ENCODE assay signal across 26 cellular contexts in the genomic region with DNA sequence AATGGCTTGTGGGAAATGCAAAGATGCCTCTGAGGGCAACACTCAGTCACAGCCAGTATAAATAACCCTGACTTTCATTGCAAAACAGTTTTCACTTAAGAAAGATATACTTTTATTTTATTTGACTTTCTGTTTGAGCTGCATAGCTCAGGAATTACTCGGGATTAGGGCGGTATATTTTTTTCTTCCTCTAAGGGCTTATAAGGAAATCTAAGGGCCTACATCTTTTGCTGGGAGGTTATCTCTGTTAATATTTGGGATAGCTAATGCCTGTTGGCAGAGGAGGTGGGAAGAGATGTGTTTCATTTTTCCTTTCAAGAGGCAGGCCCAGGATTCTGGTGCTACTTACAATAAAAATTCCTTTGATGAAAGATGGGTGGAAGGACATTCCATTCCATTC. TPM values are rescaled to one million over a fixed set of nuclear protein-coding genes. Genes with fewer than 3 reads are reported as not detected.
"Had no signal": no experiment of that assay in that cellular context is flagged by ENCODE, and none has a peak within 500 bp of the region (broad histone marks: within the 10 kb centered on the region; RNA-seq: fewer than 3 reads in every experiment).

No MANE protein-coding gene starts in this region.

- H3K27ac ChIP-seq: body of pancreas, breast epithelium, SJSA1 had no signal

- H3K4me2 ChIP-seq: SK-N-SH had no signal

- H3K27me3 ChIP-seq: ascending aorta, body of pancreas, SJSA1 had no signal

- H3K36me3 ChIP-seq: ascending aorta, breast epithelium, SJSA1 had no signal

- H3K4me3 ChIP-seq: ascending aorta, body of pancreas, breast epithelium, SJSA1 had no signal

- H3K9me3 ChIP-seq: ascending aorta, body of pancreas, breast epithelium, SJSA1, SK-N-SH had no signal

- DNase-seq: activated CD4-positive, alpha-beta T cell treated with anti-CD3 and anti-CD28 coated beads for 36 hours; activated CD4-positive, alpha-beta T cell treated with anti-CD3 and anti-CD28 coated beads, Interleukin-2, amount 10 ng/mL, durations not matched to agents 7 days and 5 days; activated CD4-positive, alpha-beta T cell treated with anti-CD3 and anti-CD28 coated beads, Interleukin-2, amount 50 U/mL, for 48 hours; activated CD8-positive, alpha-beta T cell treated with anti-CD3 and anti-CD28 coated beads, Interleukin-2, amount 10 ng/mL, durations not matched to agents 7 days and 5 days; activated gamma-delta T cell treated with Interleukin-2 at 50 U/mL for 16 hours; activated naive CD4-positive, alpha-beta T cell treated with anti-CD3 and anti-CD28 coated beads for 36 hours; activated T-cell treated with anti-CD3 and anti-CD28 coated beads, Interleukin-2, amount 50 U/mL, for 4 hours; amygdala; body of pancreas; Karpas-422; KBM-7; NCI-H1105; NCI-H1417 treated with DMSO at 0.1 percent for 48 hours; NCI-H187 treated with DMSO at 0.1 percent for 48 hours; NCI-H2081; NCI-H2171 treated with DMSO at 0.1 percent for 48 hours; NCI-H2227 treated with DMSO at 0.1 percent for 48 hours; NCI-H446 treated with DMSO at 0.1 percent for 48 hours; NCI-H524; SHP77 treated with DMSO at 0.1 percent for 48 hours; SK-N-SH had no signal

- H3K4me1 ChIP-seq: body of pancreas, breast epithelium, SJSA1 had no signal

- H3K9ac ChIP-seq: SK-N-SH had no signal

RNA-seq across cellular contexts. Expression of gene EGFL6, which starts 28.8 kb away (rescaled TPM):
- total RNA-seq: ascending aorta, body of pancreas, MCF 10A, RPMI7951, SJSA1 had no signal
